Comparison of ENCODE assay signal across 9 cellular contexts in the genomic region with DNA sequence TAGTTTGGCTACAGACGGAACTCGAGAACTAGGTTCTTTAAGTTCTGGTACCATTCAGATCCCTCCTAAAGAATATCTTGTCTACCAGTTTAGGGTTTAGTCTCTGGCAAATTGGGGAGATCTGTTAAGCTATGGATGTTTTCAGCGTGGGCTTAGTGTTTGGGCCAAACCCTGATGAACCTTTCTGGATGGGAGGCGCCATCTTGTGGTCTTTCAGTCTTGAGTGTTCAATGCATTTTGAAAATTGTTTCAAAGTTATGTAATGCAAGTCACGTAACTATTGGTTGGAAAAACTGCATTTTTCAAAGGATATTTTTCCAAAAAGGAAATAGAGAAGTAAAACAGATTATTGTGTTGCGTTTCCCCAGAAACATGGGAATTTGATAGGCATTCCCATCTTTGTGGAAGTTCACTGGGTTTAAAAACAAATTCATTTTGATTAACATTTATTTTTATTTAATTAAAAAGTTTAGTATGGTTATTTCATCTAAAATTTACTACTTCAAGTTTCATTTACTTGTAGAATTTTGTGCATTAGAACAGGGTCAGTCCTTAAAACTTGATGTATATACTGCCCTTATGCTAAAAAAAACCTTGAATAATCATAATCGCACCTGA.
DNase-seq lines count a peak whose midpoint lies in the region; ATAC-seq and TF ChIP-seq lines count a peak whose summit lies in the region.
"Had no signal": no experiment of that assay in that cellular context is flagged by ENCODE, and none has a peak within 500 bp of the region (broad histone marks: within the 10 kb centered on the region; RNA-seq: fewer than 3 reads in every experiment).

No MANE protein-coding gene starts in this region.

- no peak for TF ChIP-seq EP300 in tibial nerve (IDR thresholded peaks at IDR 0.05)

- peaks cover 4% of the 10 kb centered on the region for H3K27me3 Mint-ChIP-seq in activated naive CD8-positive, alpha-beta T cell treated with anti-CD3 and anti-CD28 coated beads for 36 hours

- no peaks in the 10 kb centered on the region for H3K4me1 Mint-ChIP-seq in activated naive CD8-positive, alpha-beta T cell treated with anti-CD3 and anti-CD28 coated beads for 36 hours
- H3K4me1 Mint-ChIP-seq: naive thymus-derived CD4-positive, alpha-beta T cell had no signal

- H3K27ac ChIP-seq in tibial nerve: no peak overlapping the region

- TF ChIP-seq CTCF in GM12873 (IDR thresholded peaks at IDR 0.05; ENCODE audit: insufficient read depth, low read depth, low read length, missing control alignments): peak; percentile 69
- TF ChIP-seq CTCF in tibial nerve (IDR thresholded peaks at IDR 0.05): peak; percentile 26 to 49 (median 40)

- no peak overlapping the region for H3K4me3 Mint-ChIP-seq in activated naive CD8-positive, alpha-beta T cell treated with anti-CD3 and anti-CD28 coated beads for 36 hours
- H3K4me3 Mint-ChIP-seq: naive thymus-derived CD4-positive, alpha-beta T cell had no signal

- H3K27me3 ChIP-seq in tibial nerve: no peaks in the 10 kb centered on the region

- H3K4me1 ChIP-seq in tibial nerve: no peaks in the 10 kb centered on the region

- no peak overlapping the region for H3K27ac Mint-ChIP-seq in activated naive CD8-positive, alpha-beta T cell treated with anti-CD3 and anti-CD28 coated beads for 36 hours
- H3K27ac Mint-ChIP-seq: naive thymus-derived CD4-positive, alpha-beta T cell had no signal

- WGBS in tibial nerve, 2 donors: 43% methylated on average over 7 of the region's 7 CpGs

- intact Hi-C loops in sciatic nerve (cut with DNase I): no loop called here

- H3K36me3 ChIP-seq in tibial nerve: no peaks in the 10 kb centered on the region

- no peaks in the 10 kb centered on the region for H3K9me3 Mint-ChIP-seq in activated naive CD8-positive, alpha-beta T cell treated with anti-CD3 and anti-CD28 coated beads for 36 hours
- H3K9me3 Mint-ChIP-seq: naive thymus-derived CD4-positive, alpha-beta T cell had no signal

- DNase-seq in Ammon's horn (ENCODE audit: low spot score) (peak; percentile 75), NCI-H2107 treated with DMSO at 0.1 percent for 48 hours (lab: John Stamatoyannopoulos, UW; ENCODE audit: unreplicated experiment) (peak; percentile 59), inferior parietal cortex (ENCODE audit: extremely low spot score) (peak; percentile 71), tibial nerve (ENCODE audit: low spot score in 2 of 2) (peak in 1 of 2 donors; percentile 34), sciatic nerve (ENCODE audit: low spot score) (no peak)
- DNase-seq in activated naive CD8-positive, alpha-beta T cell treated with anti-CD3 and anti-CD28 coated beads for 36 hours: peak; percentile 3

- no peaks in the 10 kb centered on the region for H3K9me3 ChIP-seq in tibial nerve

- no peak for TF ChIP-seq POLR2A in tibial nerve (IDR thresholded peaks at IDR 0.05)

- H3K4me3 ChIP-seq in tibial nerve: no peak overlapping the region

- H3K36me3 Mint-ChIP-seq in activated naive CD8-positive, alpha-beta T cell treated with anti-CD3 and anti-CD28 coated beads for 36 hours: no peaks in the 10 kb centered on the region
- H3K36me3 Mint-ChIP-seq: naive thymus-derived CD4-positive, alpha-beta T cell had no signal

- ATAC-seq in sciatic nerve: no peak
- no peak for ATAC-seq in GM19324 (IDR thresholded peaks at IDR 0.05; ENCODE audit: low FRiP score, unreplicated experiment)
- ATAC-seq: naive thymus-derived CD4-positive, alpha-beta T cell had no signal
